Comparison of ENCODE assay signal across 27 cellular contexts in the genomic region with DNA sequence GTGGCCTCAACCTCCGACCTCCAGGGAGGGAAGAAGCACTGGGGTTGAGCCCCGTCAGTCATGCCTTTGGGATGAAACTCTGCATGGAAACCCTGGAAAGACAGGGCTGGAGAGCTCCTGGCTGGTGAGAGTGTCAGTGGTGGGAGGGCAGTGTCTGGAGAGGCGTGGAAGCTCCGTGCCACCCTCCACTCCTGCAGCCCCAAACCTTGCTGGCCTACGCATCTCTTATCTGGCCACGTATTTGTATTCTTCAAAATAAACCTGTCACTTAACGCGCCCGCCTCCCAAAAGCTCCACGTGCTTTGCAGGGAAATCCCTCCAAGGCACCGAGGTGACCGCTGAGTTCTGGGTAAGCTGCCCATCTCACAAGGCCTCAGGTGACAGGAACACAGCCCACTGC.
"Had no signal": no experiment of that assay in that cellular context is flagged by ENCODE, and none has a peak within 500 bp of the region (broad histone marks: within the 10 kb centered on the region; RNA-seq: fewer than 3 reads in every experiment).

No MANE protein-coding gene starts in this region.

- ATAC-seq: esophagus mucosa; gastrocnemius medialis; heart left ventricle; left lobe of liver; mucosa of descending colon; pancreas; right lobe of liver; stimulated activated effector memory CD8-positive, alpha-beta T cell treated with anti-CD3 and anti-CD28 coated beads, Interleukin-12 subunit alpha, Interleukin-12 subunit beta, amount 100 ng/mL, for 72 hours had no signal

- H3K4me3 ChIP-seq: dorsolateral prefrontal cortex, gastrocnemius medialis, heart left ventricle, hepatocyte, lung, mucosa of descending colon, pancreas, right lobe of liver, smooth muscle cell, testis, tibial artery had no signal

- H3K27me3 ChIP-seq: hepatocyte, right lobe of liver, testis had no signal

- H3K36me3 Mint-ChIP-seq: memory B cell; mesothelial cell of epicardium; naive B cell; stimulated activated effector memory CD8-positive, alpha-beta T cell treated with anti-CD3 and anti-CD28 coated beads, Interleukin-12 subunit alpha, Interleukin-12 subunit beta, amount 100 ng/mL, for 72 hours; type B pancreatic cell had no signal

- H3K9me3 Mint-ChIP-seq: memory B cell; mesothelial cell of epicardium; stimulated activated effector memory CD8-positive, alpha-beta T cell treated with anti-CD3 and anti-CD28 coated beads, Interleukin-12 subunit alpha, Interleukin-12 subunit beta, amount 100 ng/mL, for 72 hours; type B pancreatic cell had no signal

- H3K4me1 ChIP-seq: gastrocnemius medialis, heart left ventricle, pancreas, right lobe of liver, testis, tibial artery had no signal

- H3K27ac ChIP-seq: dorsolateral prefrontal cortex, gastrocnemius medialis, heart left ventricle, hepatocyte, neutrophil, pancreas, right lobe of liver, testis, tibial artery had no signal

- H3K4me3 Mint-ChIP-seq: memory B cell; mesothelial cell of epicardium; stimulated activated effector memory CD8-positive, alpha-beta T cell treated with anti-CD3 and anti-CD28 coated beads, Interleukin-12 subunit alpha, Interleukin-12 subunit beta, amount 100 ng/mL, for 72 hours; type B pancreatic cell had no signal

- H3K36me3 ChIP-seq: gastrocnemius medialis, heart left ventricle, neutrophil, pancreas, right lobe of liver, tibial artery had no signal

- H3K27ac Mint-ChIP-seq: memory B cell; mesothelial cell of epicardium; naive B cell; progenitor cell of endocrine pancreas; stimulated activated effector memory CD8-positive, alpha-beta T cell treated with anti-CD3 and anti-CD28 coated beads, Interleukin-12 subunit alpha, Interleukin-12 subunit beta, amount 100 ng/mL, for 72 hours; type B pancreatic cell had no signal

- DNase-seq: effector CD4-positive, alpha-beta T cell; foreskin fibroblast; gastrocnemius medialis; heart left ventricle; kidney; mucosa of descending colon; naive B cell; pancreas; stimulated activated CD4-positive, alpha-beta T cell treated with anti-CD3 and anti-CD28 coated beads, Interleukin-2, amount 100 ng/mL, for 24 hours; stimulated activated CD4-positive, alpha-beta T cell treated with anti-CD3 and anti-CD28 coated beads, Interleukin-4, amount 100 ng/mL, for 24 hours; stimulated activated naive CD8-positive, alpha-beta T cell treated with anti-CD3 and anti-CD28 coated beads, Interleukin-15, Interleukin-2, amounts not matched to agents 100 U/mL and 50 U/mL, for 24 hours; substantia nigra; testis had no signal

- H3K4me1 Mint-ChIP-seq: memory B cell; mesothelial cell of epicardium; naive B cell; stimulated activated effector memory CD8-positive, alpha-beta T cell treated with anti-CD3 and anti-CD28 coated beads, Interleukin-12 subunit alpha, Interleukin-12 subunit beta, amount 100 ng/mL, for 72 hours had no signal

- H3K9me3 ChIP-seq: gastrocnemius medialis, heart left ventricle, mucosa of descending colon, neutrophil, pancreas, right lobe of liver, testis, tibial artery had no signal
